In genomic region chr3:11720220-11721113, GRCh38 we compare ENCODE assay signal across 1 cellular context.
TF ChIP-seq lines count a peak whose summit lies in the region.

No MANE protein-coding gene starts in this region.

TF ChIP-seq in HepG2, 621 proteins besides CTCF, POLR2A, EP300 and RAD21 (continued from another document and continues in another):
- 0 out of 2 replicates have a peak, but pooled peaks have one; percentile 29 for TF ChIP-seq ZNF784 (CRISPR knock-in tag; IDR thresholded peaks at IDR 0.05; ENCODE audit: borderline replicate concordance)
- TF ChIP-seq ZSCAN25 (CRISPR knock-in tag; IDR thresholded peaks at IDR 0.05), result peak; percentile 37; the same call in 1 of the 2 replicates
- no peak for TF ChIP-seq MEIS1 (CRISPR knock-in tag; IDR thresholded peaks at IDR 0.05; ENCODE audit: borderline replicate concordance)
- TF ChIP-seq SAP130 (CRISPR knock-in tag; IDR thresholded peaks at IDR 0.05; ENCODE audit: low read depth), result peak; percentile 74
- TF ChIP-seq ZBTB40 (IDR thresholded peaks at IDR 0.05), result no peak
- TF ChIP-seq ZBTB40 (CRISPR knock-in tag; IDR thresholded peaks at IDR 0.05), result 0 out of 2 replicates have a peak, but pooled peaks have one; percentile 12
- no peak; the same call in 1 of the 2 replicates for TF ChIP-seq KMT2B (CRISPR knock-in tag; IDR thresholded peaks at IDR 0.05)
- TF ChIP-seq ARNT2 (CRISPR knock-in tag; IDR thresholded peaks at IDR 0.05; ENCODE audit: low read depth), result peak; percentile 66
- TF ChIP-seq ARHGAP35 (CRISPR knock-in tag; IDR thresholded peaks at IDR 0.05; ENCODE audit: borderline replicate concordance), result peak; percentile 85; the same call in 1 of the 2 replicates
- TF ChIP-seq HNRNPLL (IDR thresholded peaks at IDR 0.05; ENCODE audit: low read depth, low read length, poor library complexity, severe bottlenecking), result peak; percentile 90
- no peak for TF ChIP-seq ZFX (CRISPR knock-in tag; IDR thresholded peaks at IDR 0.05; ENCODE audit: low read depth)
- no peak for TF ChIP-seq MIER3 (CRISPR knock-in tag; IDR thresholded peaks at IDR 0.05; ENCODE audit: borderline replicate concordance)
- TF ChIP-seq GATAD2A (CRISPR knock-in tag; IDR thresholded peaks at IDR 0.05), result peak; percentile 15; the same call in 1 of the 2 replicates
- TF ChIP-seq ZNF607 (CRISPR knock-in tag; IDR thresholded peaks at IDR 0.05; ENCODE audit: borderline replicate concordance), result peak; percentile 46; the same call in 1 of the 2 replicates
- peak; percentile 77 for TF ChIP-seq ZBTB14 (CRISPR knock-in tag; IDR thresholded peaks at IDR 0.05)
- TF ChIP-seq MAX (IDR thresholded peaks at IDR 0.05), result peak; percentile 74
- no peak for TF ChIP-seq LCORL (IDR thresholded peaks at IDR 0.05)
- peak; percentile 16; the same call in 1 of the 2 replicates for TF ChIP-seq LCORL (CRISPR knock-in tag; IDR thresholded peaks at IDR 0.05)
- peak; percentile 54; the same call in 1 of the 2 replicates for TF ChIP-seq MYC (CRISPR knock-in tag; IDR thresholded peaks at IDR 0.05; ENCODE audit: borderline replicate concordance)
- TF ChIP-seq MIER2 (CRISPR knock-in tag; IDR thresholded peaks at IDR 0.05), result no peak
- peak; percentile 60 for TF ChIP-seq BORCS8-MEF2B (CRISPR knock-in tag; IDR thresholded peaks at IDR 0.05)
- TF ChIP-seq HMG20A (CRISPR knock-in tag; IDR thresholded peaks at IDR 0.05; ENCODE audit: borderline replicate concordance), result 0 out of 2 replicates have a peak, but pooled peaks have one; percentile 10
- TF ChIP-seq NCOA1 (CRISPR knock-in tag; IDR thresholded peaks at IDR 0.05), result peak; percentile 38; the same call in 1 of the 2 replicates
- TF ChIP-seq KLF6 (CRISPR knock-in tag; IDR thresholded peaks at IDR 0.05), result 0 out of 2 replicates have a peak, but pooled peaks have one; percentile 38
- TF ChIP-seq ZNF441 (CRISPR knock-in tag; IDR thresholded peaks at IDR 0.05; ENCODE audit: borderline replicate concordance), result peak; percentile 43
- TF ChIP-seq ZNF547 (CRISPR knock-in tag; IDR thresholded peaks at IDR 0.05), result peak; percentile 39; the same call in 1 of the 2 replicates
- peak; percentile 64; the same call in 1 of the 2 replicates for TF ChIP-seq MYPOP (CRISPR knock-in tag; IDR thresholded peaks at IDR 0.05)
- TF ChIP-seq ZGPAT (CRISPR knock-in tag; IDR thresholded peaks at IDR 0.05), result 0 out of 2 replicates have a peak, but pooled peaks have one; percentile 38
- TF ChIP-seq NR0B2 (CRISPR knock-in tag; IDR thresholded peaks at IDR 0.05), result peak; percentile 75; the same call in 1 of the 2 replicates
- TF ChIP-seq ZNF234 (CRISPR knock-in tag; conservative IDR thresholded peaks at IDR 0.05), result 0 out of 2 replicates have a peak, but pooled peaks have one; percentile 32
- no peak for TF ChIP-seq ZNF33A (CRISPR knock-in tag; IDR thresholded peaks at IDR 0.05; ENCODE audit: borderline replicate concordance)
- peak; percentile 56; the same call in 1 of the 2 replicates for TF ChIP-seq ZNF776 (CRISPR knock-in tag; IDR thresholded peaks at IDR 0.05)
- TF ChIP-seq AHR (CRISPR knock-in tag; IDR thresholded peaks at IDR 0.05), result peak; percentile 61; the same call in 1 of the 2 replicates
- TF ChIP-seq CAMTA2 (CRISPR knock-in tag; IDR thresholded peaks at IDR 0.05; ENCODE audit: borderline replicate concordance), result no peak; the same call in 1 of the 2 replicates
- TF ChIP-seq XRCC5 (optimal IDR thresholded peaks at IDR 0.05; ENCODE audit: low read length), result no peak
- no peak; the same call in 1 of the 2 replicates for TF ChIP-seq SALL1 (CRISPR knock-in tag; IDR thresholded peaks at IDR 0.05)
- TF ChIP-seq KAT2B (IDR thresholded peaks at IDR 0.05; ENCODE audit: borderline replicate concordance, low read depth, low read length), result no peak
- TF ChIP-seq ZNF431 (CRISPR knock-in tag; IDR thresholded peaks at IDR 0.05; ENCODE audit: borderline replicate concordance, low read depth), result peak; percentile 12; the same call in 1 of the 2 replicates
- TF ChIP-seq MAZ (IDR thresholded peaks at IDR 0.05; ENCODE audit: borderline replicate concordance, low read depth, low read length), result peak; percentile 7; the same call in 1 of the 2 replicates
- no peak; the same call in 1 of the 2 replicates for TF ChIP-seq MAZ (CRISPR knock-in tag; IDR thresholded peaks at IDR 0.05; ENCODE audit: low read depth)
- TF ChIP-seq ZKSCAN8 (CRISPR knock-in tag; IDR thresholded peaks at IDR 0.05; ENCODE audit: borderline replicate concordance), result 0 out of 2 replicates have a peak, but pooled peaks have one; percentile 28
- peak; percentile 8; the same call in 1 of the 2 replicates for TF ChIP-seq ZNF629 (CRISPR knock-in tag; conservative IDR thresholded peaks at IDR 0.05)
- 0 out of 2 replicates have a peak, but pooled peaks have one; percentile 64 for TF ChIP-seq HIVEP1 (CRISPR knock-in tag; IDR thresholded peaks at IDR 0.05)
- 0 out of 2 replicates have a peak, but pooled peaks have one; percentile 39 for TF ChIP-seq THAP11 (CRISPR knock-in tag; IDR thresholded peaks at IDR 0.05)
- no peak; the same call in 1 of the 2 replicates for TF ChIP-seq ZNF333 (CRISPR knock-in tag; IDR thresholded peaks at IDR 0.05; ENCODE audit: borderline replicate concordance)
- no peak for TF ChIP-seq ZNF30 (CRISPR knock-in tag; IDR thresholded peaks at IDR 0.05)
- peak; percentile 75 for TF ChIP-seq ZNF276 (CRISPR knock-in tag; IDR thresholded peaks at IDR 0.05; ENCODE audit: low read depth)
- no peak for TF ChIP-seq ATF1 (CRISPR knock-in tag; IDR thresholded peaks at IDR 0.05)
- TF ChIP-seq ZFYVE20 (CRISPR knock-in tag; IDR thresholded peaks at IDR 0.05; ENCODE audit: borderline replicate concordance, low read depth), result 0 out of 2 replicates have a peak, but pooled peaks have one; percentile 18
